ENCODE assay signal across 20 cellular contexts in the genomic region with DNA sequence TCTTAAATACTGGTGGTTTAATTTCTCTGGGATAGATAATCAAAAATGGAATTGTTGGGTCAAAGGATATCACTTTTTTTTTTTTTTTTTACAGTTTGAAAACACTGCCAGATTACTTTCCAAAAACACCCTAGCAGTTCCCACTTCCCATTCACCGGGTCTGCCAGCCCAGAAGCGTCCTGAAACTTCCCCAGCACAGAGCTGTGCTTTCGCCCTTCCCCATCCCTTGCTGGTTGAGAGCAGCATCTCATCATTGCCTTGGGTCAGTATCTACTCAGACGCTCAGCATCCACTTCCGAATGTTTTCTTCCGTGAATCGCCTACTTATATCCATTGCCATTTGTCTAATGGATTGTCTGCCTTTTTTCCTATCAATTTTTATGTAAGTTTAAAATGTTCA. TPM values are rescaled to one million over a fixed set of nuclear protein-coding genes. Genes with fewer than 3 reads are reported as not detected.
DNase-seq lines count a peak whose midpoint lies in the region; ATAC-seq and TF ChIP-seq lines count a peak whose summit lies in the region.
"Had no signal": no experiment of that assay in that cellular context is flagged by ENCODE, and none has a peak within 500 bp of the region (broad histone marks: within the 10 kb centered on the region; RNA-seq: fewer than 3 reads in every experiment).

No MANE protein-coding gene starts in this region.

- intact Hi-C loops in activated CD4-positive, alpha-beta memory T cell treated with anti-CD3 and anti-CD28 coated beads for 36 hours (cut with micrococcal nuclease) = no loop called here
- intact Hi-C loops in CD8-positive, alpha-beta T cell (cut with DNase I, micrococcal nuclease) = loop anchor here in 1 of 2 experiments (10.0 kb wide), 1 partner anchor 118 kb away; no protein-coding TSS in a partner anchor
- intact Hi-C loops in natural killer cell (cut with micrococcal nuclease) = no loop called here

- peaks cover 12% of the 10 kb centered on the region for H3K36me3 ChIP-seq in CD8-positive, alpha-beta T cell (ENCODE audit: insufficient read depth, low read length)
- H3K36me3 ChIP-seq in endodermal cell (ENCODE audit: control insufficient read depth, insufficient read depth, low read length) = peaks cover 3% of the 10 kb centered on the region
- peaks cover 31% of the 10 kb centered on the region for H3K36me3 ChIP-seq in WERI-Rb-1

- H3K4me1 ChIP-seq in CD8-positive, alpha-beta T cell (ENCODE audit: insufficient read depth, low read length) = peaks cover 50% of the 10 kb centered on the region
- H3K4me1 ChIP-seq in endodermal cell (ENCODE audit: control insufficient read depth, insufficient read depth, low read length) = peaks cover 3% of the 10 kb centered on the region

- no peak overlapping the region for H3K9ac ChIP-seq in endodermal cell (ENCODE audit: extremely low read depth, low read length, poor library complexity, severe bottlenecking)

- H3K4me3 ChIP-seq in CD8-positive, alpha-beta T cell (ENCODE audit: low read depth, low read length) = no peak overlapping the region
- H3K4me3 ChIP-seq in endodermal cell (ENCODE audit: low read length) (no peak overlapping the region), WERI-Rb-1 (ENCODE audit: low read depth, low read length) (no peak overlapping the region)

- peak overlapping the region; percentile 42 for H3K27ac Mint-ChIP-seq in activated CD4-positive, alpha-beta memory T cell treated with anti-CD3 and anti-CD28 coated beads for 36 hours
- no peak overlapping the region for H3K27ac Mint-ChIP-seq in activated CD4-positive, alpha-beta memory T cell treated with anti-CD3 and anti-CD28 coated beads, Interleukin-2, amount 10 ng/mL, durations not matched to agents 7 days and 5 days
- H3K27ac Mint-ChIP-seq in CD8-positive, alpha-beta T cell = peak overlapping the region; percentile 76
- H3K27ac Mint-ChIP-seq in activated naive CD8-positive, alpha-beta T cell treated with anti-CD3 and anti-CD28 coated beads for 36 hours = peak overlapping the region; percentile 38
- peak overlapping the region; percentile 57 to 72 for H3K27ac Mint-ChIP-seq in natural killer cell
- no peak overlapping the region for H3K27ac Mint-ChIP-seq in endodermal cell
- H3K27ac Mint-ChIP-seq: activated naive CD4-positive, alpha-beta T cell treated with anti-CD3 and anti-CD28 coated beads, Interleukin-2, amount 10 ng/mL, durations not matched to agents 7 days and 5 days; B cell; HFFc6 had no signal

- peaks cover 22% of the 10 kb centered on the region for H3K36me3 Mint-ChIP-seq in activated CD4-positive, alpha-beta memory T cell treated with anti-CD3 and anti-CD28 coated beads for 36 hours
- H3K36me3 Mint-ChIP-seq in activated CD4-positive, alpha-beta memory T cell treated with anti-CD3 and anti-CD28 coated beads, Interleukin-2, amount 10 ng/mL, durations not matched to agents 7 days and 5 days (ENCODE audit: low read depth) = peaks cover 52% of the 10 kb centered on the region
- peaks cover 58% of the 10 kb centered on the region for H3K36me3 Mint-ChIP-seq in CD8-positive, alpha-beta T cell
- H3K36me3 Mint-ChIP-seq in activated naive CD8-positive, alpha-beta T cell treated with anti-CD3 and anti-CD28 coated beads for 36 hours = peaks cover 12% of the 10 kb centered on the region
- H3K36me3 Mint-ChIP-seq in natural killer cell (no peaks in the 10 kb centered on the region), endodermal cell (ENCODE audit: low read depth) (peaks cover 17% of the 10 kb centered on the region)

- no peak for TF ChIP-seq CTCF in CD8-positive, alpha-beta T cell (IDR thresholded peaks at IDR 0.05)
- no peak for TF ChIP-seq CTCF in natural killer cell (IDR thresholded peaks at IDR 0.05)
- no peak for TF ChIP-seq CTCF in endodermal cell (conservative IDR thresholded peaks at IDR 0.05)
- no peak for TF ChIP-seq CTCF in WERI-Rb-1 (IDR thresholded peaks at IDR 0.05; ENCODE audit: low read depth, low read length)

- peaks cover 62% of the 10 kb centered on the region for H3K4me1 Mint-ChIP-seq in activated CD4-positive, alpha-beta memory T cell treated with anti-CD3 and anti-CD28 coated beads for 36 hours (ENCODE audit: low read depth)
- peaks cover 54% of the 10 kb centered on the region for H3K4me1 Mint-ChIP-seq in activated CD4-positive, alpha-beta memory T cell treated with anti-CD3 and anti-CD28 coated beads, Interleukin-2, amount 10 ng/mL, durations not matched to agents 7 days and 5 days
- H3K4me1 Mint-ChIP-seq in CD8-positive, alpha-beta T cell (ENCODE audit: low read depth) = peaks cover 67% of the 10 kb centered on the region
- peaks cover 64% of the 10 kb centered on the region for H3K4me1 Mint-ChIP-seq in activated naive CD8-positive, alpha-beta T cell treated with anti-CD3 and anti-CD28 coated beads for 36 hours
- H3K4me1 Mint-ChIP-seq in natural killer cell (peaks cover 46 to 51% of the 10 kb centered on the region in 2 donors), endodermal cell (peaks cover 22% of the 10 kb centered on the region)

- no peaks in the 10 kb centered on the region for H3K9me3 Mint-ChIP-seq in activated CD4-positive, alpha-beta memory T cell treated with anti-CD3 and anti-CD28 coated beads for 36 hours
- H3K9me3 Mint-ChIP-seq in activated CD4-positive, alpha-beta memory T cell treated with anti-CD3 and anti-CD28 coated beads, Interleukin-2, amount 10 ng/mL, durations not matched to agents 7 days and 5 days = no peaks in the 10 kb centered on the region
- no peaks in the 10 kb centered on the region for H3K9me3 Mint-ChIP-seq in CD8-positive, alpha-beta T cell
- H3K9me3 Mint-ChIP-seq in activated naive CD8-positive, alpha-beta T cell treated with anti-CD3 and anti-CD28 coated beads for 36 hours = no peaks in the 10 kb centered on the region
- H3K9me3 Mint-ChIP-seq in natural killer cell = no peaks in the 10 kb centered on the region
- no peaks in the 10 kb centered on the region for H3K9me3 Mint-ChIP-seq in endodermal cell
- H3K9me3 Mint-ChIP-seq: activated naive CD4-positive, alpha-beta T cell treated with anti-CD3 and anti-CD28 coated beads, Interleukin-2, amount 10 ng/mL, durations not matched to agents 7 days and 5 days; HFFc6 had no signal

- 96 to 100% methylated on average over 1 to 7 of the region's 7 CpGs for WGBS in endodermal cell (ENCODE audit: insufficient coverage in 1 of 2, insufficient read length in 1 of 2), 2 experiments

- H3K27me3 ChIP-seq in CD8-positive, alpha-beta T cell (ENCODE audit: insufficient read depth, low read length) = no peaks in the 10 kb centered on the region
- H3K27me3 ChIP-seq in endodermal cell (ENCODE audit: control insufficient read depth, insufficient read depth, low read length, poor library complexity, severe bottlenecking) (no peaks in the 10 kb centered on the region), WERI-Rb-1 (ENCODE audit: insufficient read depth, low read depth, severe bottlenecking) (no peaks in the 10 kb centered on the region)

- H3K27ac ChIP-seq in CD8-positive, alpha-beta T cell (ENCODE audit: low read depth, low read length) = no peak overlapping the region
- H3K27ac ChIP-seq in endodermal cell (ENCODE audit: low read depth, low read length) = no peak overlapping the region
- no peak overlapping the region for H3K27ac ChIP-seq in WERI-Rb-1

- H3K4me3 Mint-ChIP-seq in activated CD4-positive, alpha-beta memory T cell treated with anti-CD3 and anti-CD28 coated beads for 36 hours = no peak overlapping the region
- no peak overlapping the region for H3K4me3 Mint-ChIP-seq in activated CD4-positive, alpha-beta memory T cell treated with anti-CD3 and anti-CD28 coated beads, Interleukin-2, amount 10 ng/mL, durations not matched to agents 7 days and 5 days
- H3K4me3 Mint-ChIP-seq in CD8-positive, alpha-beta T cell = peak overlapping the region; percentile 8
- no peak overlapping the region for H3K4me3 Mint-ChIP-seq in activated naive CD8-positive, alpha-beta T cell treated with anti-CD3 and anti-CD28 coated beads for 36 hours
- H3K4me3 Mint-ChIP-seq in natural killer cell (no peak overlapping the region), endodermal cell (no peak overlapping the region)
- H3K4me3 Mint-ChIP-seq: activated naive CD4-positive, alpha-beta T cell treated with anti-CD3 and anti-CD28 coated beads, Interleukin-2, amount 10 ng/mL, durations not matched to agents 7 days and 5 days; B cell; HFFc6 had no signal

- no peaks in the 10 kb centered on the region for H3K9me3 ChIP-seq in CD8-positive, alpha-beta T cell (ENCODE audit: low read length)
- no peaks in the 10 kb centered on the region for H3K9me3 ChIP-seq in endodermal cell (ENCODE audit: control insufficient read depth, low read length)
- no peaks in the 10 kb centered on the region for H3K9me3 ChIP-seq in WERI-Rb-1 (ENCODE audit: severe bottlenecking)

- ATAC-seq in CD8-positive, alpha-beta T cell = no peak
- ATAC-seq in natural killer cell = no peak

- no peak for DNase-seq in activated CD4-positive, alpha-beta memory T cell treated with anti-CD3 and anti-CD28 coated beads for 36 hours
- DNase-seq in activated CD4-positive, alpha-beta memory T cell treated with anti-CD3 and anti-CD28 coated beads, Interleukin-2, amount 10 ng/mL, durations not matched to agents 7 days and 5 days = no peak
- DNase-seq in CD8-positive, alpha-beta T cell = no peak
- no peak for DNase-seq in activated naive CD8-positive, alpha-beta T cell treated with anti-CD3 and anti-CD28 coated beads for 36 hours
- no peak for DNase-seq in natural killer cell
- no peak for DNase-seq in endodermal cell
- DNase-seq in WERI-Rb-1 = no peak
- no peak for DNase-seq in UCSD-AML1 (lab: John Stamatoyannopoulos, UW; ENCODE audit: unreplicated experiment)
- DNase-seq: 8988T; activated CD4-positive, alpha-beta T cell treated with anti-CD3 and anti-CD28 coated beads, Interleukin-2, amount 50 U/mL, for 1 hour; activated naive CD4-positive, alpha-beta T cell treated with anti-CD3 and anti-CD28 coated beads, Interleukin-2, amount 10 ng/mL, durations not matched to agents 7 days and 5 days; DMS 273 treated with DMSO at 0.1 percent for 48 hours; HFFc6; NCI-H1417 treated with DMSO at 0.1 percent for 48 hours; NCI-H2171; NCI-H526; nucleus accumbens; stimulated activated CD4-positive, alpha-beta T cell treated with anti-CD3 and anti-CD28 coated beads, Interleukin-12 subunit alpha, Interleukin-12 subunit beta, amount 100 ng/mL, for 4 hours; SW 1271 had no signal

- H3K27me3 Mint-ChIP-seq in activated CD4-positive, alpha-beta memory T cell treated with anti-CD3 and anti-CD28 coated beads for 36 hours = no peaks in the 10 kb centered on the region
- no peaks in the 10 kb centered on the region for H3K27me3 Mint-ChIP-seq in activated CD4-positive, alpha-beta memory T cell treated with anti-CD3 and anti-CD28 coated beads, Interleukin-2, amount 10 ng/mL, durations not matched to agents 7 days and 5 days
- H3K27me3 Mint-ChIP-seq in CD8-positive, alpha-beta T cell (ENCODE audit: low read depth) = no peaks in the 10 kb centered on the region
- H3K27me3 Mint-ChIP-seq in activated naive CD8-positive, alpha-beta T cell treated with anti-CD3 and anti-CD28 coated beads for 36 hours = no peaks in the 10 kb centered on the region
- H3K27me3 Mint-ChIP-seq in natural killer cell (ENCODE audit: low read depth in 2 of 2) (no peaks in the 10 kb centered on the region), endodermal cell (ENCODE audit: insufficient read depth) (no peaks in the 10 kb centered on the region)
- H3K27me3 Mint-ChIP-seq: activated naive CD4-positive, alpha-beta T cell treated with anti-CD3 and anti-CD28 coated beads, Interleukin-2, amount 10 ng/mL, durations not matched to agents 7 days and 5 days; B cell had no signal

- CTCF ChIA-PET in activated CD4-positive, alpha-beta memory T cell treated with anti-CD3 and anti-CD28 coated beads for 36 hours (lab: Charles Lee) = interaction anchor here (1.0 to 1.1 kb wide), 2 partner anchors 26 to 169 kb away, joined by 3 to 4 read pairs; no protein-coding TSS in a partner anchor
- CTCF ChIA-PET in activated CD4-positive, alpha-beta memory T cell treated with anti-CD3 and anti-CD28 coated beads, Interleukin-2, amount 10 ng/mL, durations not matched to agents 7 days and 5 days (lab: Charles Lee) = interaction anchor here (0.7 to 1.4 kb wide), 3 partner anchors 20 to 169 kb away, joined by 3 to 5 read pairs (median 3); no protein-coding TSS in a partner anchor
- CTCF ChIA-PET in CD8-positive, alpha-beta T cell (lab: Charles Lee) = interaction anchor here (0.9 kb wide), 1 partner anchor 29 kb away, joined by 4 read pairs; no protein-coding TSS in a partner anchor

- POLR2A ChIA-PET in activated CD4-positive, alpha-beta memory T cell treated with anti-CD3 and anti-CD28 coated beads for 36 hours (lab: Charles Lee) = interaction anchor here (0.6 kb wide), 1 partner anchor 32 kb away, joined by 3 read pairs; no protein-coding TSS in a partner anchor
- POLR2A ChIA-PET in activated CD4-positive, alpha-beta memory T cell treated with anti-CD3 and anti-CD28 coated beads, Interleukin-2, amount 10 ng/mL, durations not matched to agents 7 days and 5 days (lab: Charles Lee) = interaction anchor here (1.0 kb wide), 1 partner anchor 30 kb away, joined by 5 read pairs; a partner anchor contains a TSS
- POLR2A ChIA-PET in CD8-positive, alpha-beta T cell (lab: Charles Lee) = interaction anchor here (1.5 to 2.0 kb wide), 2 partner anchors 30 to 59 kb away, joined by 3 to 5 read pairs; a partner anchor contains a TSS

RNA-seq across cellular contexts. Expression of a gene that starts 5.5 kb away (rescaled TPM):
- 10 to 100 TPM; 54.4 to 55.0 TPM for total RNA-seq in activated CD4-positive, alpha-beta memory T cell treated with anti-CD3 and anti-CD28 coated beads for 36 hours
- 10 to 100 TPM; 68.7 to 73.4 TPM for total RNA-seq in activated CD4-positive, alpha-beta memory T cell treated with anti-CD3 and anti-CD28 coated beads, Interleukin-2, amount 10 ng/mL, durations not matched to agents 7 days and 5 days
- total RNA-seq in CD8-positive, alpha-beta T cell = 10 to 100 TPM; 93.5 to 95.0 TPM
- 10 to 100 TPM; 38.1 to 41.3 TPM for total RNA-seq in activated naive CD8-positive, alpha-beta T cell treated with anti-CD3 and anti-CD28 coated beads for 36 hours
- total RNA-seq in natural killer cell = 10 to 100 TPM; 50.0 to 71.2 (median 55.6) TPM
- total RNA-seq in endodermal cell = 10 to 100 TPM; 54.9 to 57.6 TPM
- 63.5 TPM for polyA plus RNA-seq in endodermal cell (2013, experiment 1 of 2)
- 60.5 TPM for polyA plus RNA-seq in endodermal cell (2013, experiment 2 of 2)

RNA-seq across cellular contexts. Expression of a gene that starts 29.9 kb away (rescaled TPM):
- 10 to 100 TPM; 33.2 to 34.9 TPM for total RNA-seq in activated CD4-positive, alpha-beta memory T cell treated with anti-CD3 and anti-CD28 coated beads for 36 hours
- total RNA-seq in activated CD4-positive, alpha-beta memory T cell treated with anti-CD3 and anti-CD28 coated beads, Interleukin-2, amount 10 ng/mL, durations not matched to agents 7 days and 5 days = 10 to 100 TPM; 38.5 to 41.0 TPM
- total RNA-seq in CD8-positive, alpha-beta T cell = 10 to 100 TPM; 21.8 to 27.4 TPM
- total RNA-seq in activated naive CD8-positive, alpha-beta T cell treated with anti-CD3 and anti-CD28 coated beads for 36 hours = 10 to 100 TPM; 42.1 to 42.4 TPM
- total RNA-seq in natural killer cell = 10 to 100 TPM; 47.4 to 53.7 (median 53.2) TPM
- total RNA-seq in endodermal cell = 10 to 100 TPM; 21.0 to 27.9 TPM
- polyA plus RNA-seq in endodermal cell (2013, experiment 1 of 2) = 11.4 TPM
- polyA plus RNA-seq in endodermal cell (2013, experiment 2 of 2) = 11.7 TPM

Comparison
In these comparisons a context has a peak if more than half of its experiments do, and no peak if none do; other contexts are left out.
1. H3K27ac Mint-ChIP-seq: peak in activated CD4-positive, alpha-beta memory T cell treated with anti-CD3 and anti-CD28 coated beads for 36 hours (single experiment), CD8-positive, alpha-beta T cell (single experiment), activated naive CD8-positive, alpha-beta T cell treated with anti-CD3 and anti-CD28 coated beads for 36 hours (single experiment) and natural killer cell (2 of 2); none in activated CD4-positive, alpha-beta memory T cell treated with anti-CD3 and anti-CD28 coated beads, Interleukin-2, amount 10 ng/mL, durations not matched to agents 7 days and 5 days (single experiment) and endodermal cell (single experiment).